12 cellular contexts compared by ENCODE assay signal in genomic region chr16:71383054-71383773, GRCh38. TPM values are rescaled to one million over a fixed set of nuclear protein-coding genes. Genes with fewer than 3 reads are reported as not detected.
A peak's percentile ranks its signal among the peaks of the same experiment; 100 is the strongest.
DNase-seq lines count a peak whose midpoint lies in the region; ATAC-seq and TF ChIP-seq lines count a peak whose summit lies in the region.
"Had no signal": no experiment of that assay in that cellular context is flagged by ENCODE, and none has a peak within 500 bp of the region (broad histone marks: within the 10 kb centered on the region; RNA-seq: fewer than 3 reads in every experiment).

No MANE protein-coding gene starts in this region.

- no peak for TF ChIP-seq CTCF in brain microvascular endothelial cell (IDR thresholded peaks at IDR 0.05; ENCODE audit: low read depth, low read length, missing control alignments)

- no peak overlapping the region for H3K27ac ChIP-seq in brain microvascular endothelial cell

- peak; percentile 53 to 62 for ATAC-seq in natural killer cell treated with Interleukin-12 subunit alpha and Interleukin-12 subunit beta and Interleukin-15 and Interleukin-18, amount 100 ng/mL, for 72 hours
- no peak for ATAC-seq in GM21825 (IDR thresholded peaks at IDR 0.05; ENCODE audit: unreplicated experiment)
- no peak for ATAC-seq in HG02973 (IDR thresholded peaks at IDR 0.05; ENCODE audit: unreplicated experiment)

- H3K27me3 ChIP-seq in brain microvascular endothelial cell (replicated peaks) = no peaks in the 10 kb centered on the region

- H3K36me3 Mint-ChIP-seq in natural killer cell treated with Interleukin-12 subunit alpha and Interleukin-12 subunit beta and Interleukin-15 and Interleukin-18, amount 100 ng/mL, for 72 hours = no peaks in the 10 kb centered on the region
- H3K36me3 Mint-ChIP-seq: memory B cell had no signal

- no peak overlapping the region for H3K4me3 ChIP-seq in brain microvascular endothelial cell (ENCODE audit: low read depth, low read length)

- peaks cover 8 to 9% of the 10 kb centered on the region in 2 donors for H3K4me1 Mint-ChIP-seq in natural killer cell treated with Interleukin-12 subunit alpha and Interleukin-12 subunit beta and Interleukin-15 and Interleukin-18, amount 100 ng/mL, for 72 hours (ENCODE audit: low read depth in 2 of 2)

- H3K27ac Mint-ChIP-seq in natural killer cell treated with Interleukin-12 subunit alpha and Interleukin-12 subunit beta and Interleukin-15 and Interleukin-18, amount 100 ng/mL, for 72 hours = no peak overlapping the region
- H3K27ac Mint-ChIP-seq: memory B cell had no signal

- in situ Hi-C loops in brain microvascular endothelial cell (cut with HindIII; ENCODE audit: low pct_ligation_motif_present, low sequenced_read_pairs) = no loop called here

- H3K27me3 Mint-ChIP-seq in natural killer cell treated with Interleukin-12 subunit alpha and Interleukin-12 subunit beta and Interleukin-15 and Interleukin-18, amount 100 ng/mL, for 72 hours = peaks cover 13 to 43% of the 10 kb centered on the region in 2 donors

- no peaks in the 10 kb centered on the region for H3K9me3 Mint-ChIP-seq in natural killer cell treated with Interleukin-12 subunit alpha and Interleukin-12 subunit beta and Interleukin-15 and Interleukin-18, amount 100 ng/mL, for 72 hours

- H3K4me3 Mint-ChIP-seq in natural killer cell treated with Interleukin-12 subunit alpha and Interleukin-12 subunit beta and Interleukin-15 and Interleukin-18, amount 100 ng/mL, for 72 hours = no peak overlapping the region
- H3K4me3 Mint-ChIP-seq: memory B cell had no signal

- peak; percentile 2 for DNase-seq in NCI-H146 treated with DMSO at 0.1 percent for 48 hours (lab: John Stamatoyannopoulos, UW; ENCODE audit: unreplicated experiment)
- no peak for DNase-seq in NCI-H146 (lab: John Stamatoyannopoulos, UW)
- DNase-seq in HPDE6-E6E7 (ENCODE audit: extremely low spot score) = peak; percentile 23
- peak; percentile 1 for DNase-seq in brain microvascular endothelial cell
- DNase-seq in natural killer cell treated with Interleukin-12 subunit alpha and Interleukin-12 subunit beta and Interleukin-15 and Interleukin-18, amount 100 ng/mL, for 72 hours (ENCODE audit: low spot score) = no peak
- no peak for DNase-seq in T1000 (lab: John Stamatoyannopoulos, UW)

- H3K36me3 ChIP-seq in brain microvascular endothelial cell (replicated peaks) = no peaks in the 10 kb centered on the region

RNA-seq across cellular contexts. Expression of gene CALB2, which starts 24.7 kb away (rescaled TPM):
- not detected for total RNA-seq in natural killer cell treated with Interleukin-12 subunit alpha and Interleukin-12 subunit beta and Interleukin-15 and Interleukin-18, amount 100 ng/mL, for 72 hours
- total RNA-seq: A673 had no signal

RNA-seq across cellular contexts. Expression of gene TLE7, which starts 58.6 kb away (rescaled TPM):
- total RNA-seq in natural killer cell treated with Interleukin-12 subunit alpha and Interleukin-12 subunit beta and Interleukin-15 and Interleukin-18, amount 100 ng/mL, for 72 hours = not detected
- total RNA-seq: A673, fibroblast of villous mesenchyme, skeletal muscle tissue had no signal

Comparison
In these comparisons a context has a peak if more than half of its experiments do, and no peak if none do; other contexts are left out.
1. DNase-seq: peak in NCI-H146 treated with DMSO at 0.1 percent for 48 hours (single experiment), HPDE6-E6E7 (single experiment) and brain microvascular endothelial cell (single experiment); none in NCI-H146 (single experiment), natural killer cell treated with Interleukin-12 subunit alpha and Interleukin-12 subunit beta and Interleukin-15 and Interleukin-18, amount 100 ng/mL, for 72 hours (single experiment) and T1000 (single experiment).
2. ATAC-seq: peak in natural killer cell treated with Interleukin-12 subunit alpha and Interleukin-12 subunit beta and Interleukin-15 and Interleukin-18, amount 100 ng/mL, for 72 hours (2 of 2); none in GM21825 (single experiment) and HG02973 (single experiment).